Comparison of ENCODE assay signal across 26 cellular contexts in the genomic region with DNA sequence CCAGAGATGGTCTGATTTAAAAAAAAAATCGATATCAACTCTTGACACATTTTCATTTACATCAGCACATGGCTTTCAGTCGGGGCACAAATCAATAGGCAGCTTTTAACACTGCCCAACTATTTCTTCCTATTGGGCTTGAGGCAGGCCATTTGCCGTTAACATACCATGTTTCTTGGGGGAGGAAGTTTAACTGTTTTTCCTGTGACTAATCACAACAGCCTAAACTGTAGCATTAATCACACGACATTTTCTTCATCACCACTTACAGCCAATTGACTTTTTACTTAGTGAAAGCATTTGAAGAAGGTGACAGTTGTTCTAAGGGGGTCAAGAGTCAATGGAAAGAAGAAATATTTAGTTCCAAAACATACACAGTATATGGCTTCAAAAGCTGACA.
A peak's percentile ranks its signal among the peaks of the same experiment; 100 is the strongest.
DNase-seq lines count a peak whose midpoint lies in the region; TF ChIP-seq lines count a peak whose summit lies in the region.
"Had no signal": no experiment of that assay in that cellular context is flagged by ENCODE, and none has a peak within 500 bp of the region (broad histone marks: within the 10 kb centered on the region; RNA-seq: fewer than 3 reads in every experiment).

No MANE protein-coding gene starts in this region.

- H3K4me1 ChIP-seq in GM23248 (ENCODE audit: insufficient read depth), result peaks cover 10% of the 10 kb centered on the region
- H3K4me1 ChIP-seq in fibroblast of lung (ENCODE audit: control insufficient read depth, extremely low read depth, insufficient read depth, low read length), result no peaks in the 10 kb centered on the region
- H3K4me1 ChIP-seq in smooth muscle cell (ENCODE audit: low read depth), result no peaks in the 10 kb centered on the region
- H3K4me1 ChIP-seq: left ventricle myocardium inferior, neural progenitor cell, psoas muscle had no signal

- H3K9me3 ChIP-seq in GM23248 (ENCODE audit: low read depth) (no peaks in the 10 kb centered on the region), fibroblast of lung (ENCODE audit: control insufficient read depth, insufficient read depth, low read depth, low read length) (no peaks in the 10 kb centered on the region), smooth muscle cell (replicated peaks; ENCODE audit: low read depth) (no peaks in the 10 kb centered on the region)
- H3K9me3 ChIP-seq: BE2C, left ventricle myocardium inferior, MG63, psoas muscle, tibial artery had no signal

- intact Hi-C loops in cardiac septum (cut with DNase I), result no loop called here

- H3K27me3 ChIP-seq in GM23248 (replicated peaks; ENCODE audit: insufficient read depth), result no peaks in the 10 kb centered on the region
- no peaks in the 10 kb centered on the region for H3K27me3 ChIP-seq in fibroblast of lung (ENCODE audit: control insufficient read depth, insufficient read depth, low read length)
- H3K27me3 ChIP-seq in smooth muscle cell (ENCODE audit: low read depth), result no peaks in the 10 kb centered on the region
- H3K27me3 ChIP-seq: BE2C, MG63, neural progenitor cell, tibial artery had no signal

- H3K79me2 ChIP-seq in GM23248 (ENCODE audit: insufficient read depth) (no peaks in the 10 kb centered on the region), fibroblast of lung (ENCODE audit: control insufficient read depth, insufficient read depth, low read length) (no peaks in the 10 kb centered on the region), smooth muscle cell (ENCODE audit: low read depth) (no peaks in the 10 kb centered on the region)

- H3K4me3 ChIP-seq in GM23248 (no peak overlapping the region), fibroblast of lung (replicated peaks in 1 of 4; ENCODE audit: control extremely low read depth in 1 of 4, insufficient read depth in 1 of 4, low read depth in 3 of 4, low read length in 4 of 4) (no peak overlapping the region), smooth muscle cell (no peak overlapping the region)
- H3K4me3 ChIP-seq: left ventricle myocardium inferior, MG63, neural progenitor cell, psoas muscle, SK-N-MC, tibial artery had no signal

- H3K27ac ChIP-seq in GM23248, result no peak overlapping the region
- no peak overlapping the region for H3K27ac ChIP-seq in fibroblast of lung (ENCODE audit: insufficient read depth, low read length)
- no peak overlapping the region for H3K27ac ChIP-seq in smooth muscle cell (ENCODE audit: low read depth)
- H3K27ac ChIP-seq: left ventricle myocardium inferior, neural progenitor cell, psoas muscle, SK-N-MC, tibial artery had no signal

- 46 to 51% methylated on average over 4 of the region's 4 CpGs for WGBS in GM23248 (ENCODE audit: low coverage in 1 of 2, low lambda C conversion rate in 2 of 2, missing lambda C conversion rate in 2 of 2), 2 experiments
- WGBS in smooth muscle cell (ENCODE audit: low lambda C conversion rate), result 43% methylated on average over 4 of the region's 4 CpGs

- H3K36me3 ChIP-seq in GM23248 (ENCODE audit: low read depth), result no peaks in the 10 kb centered on the region
- no peaks in the 10 kb centered on the region for H3K36me3 ChIP-seq in fibroblast of lung (ENCODE audit: control insufficient read depth, insufficient read depth, low read length)
- no peaks in the 10 kb centered on the region for H3K36me3 ChIP-seq in smooth muscle cell (ENCODE audit: low read depth)
- H3K36me3 ChIP-seq: BE2C, left ventricle myocardium inferior, MG63, neural progenitor cell, tibial artery had no signal

- in situ Hi-C loops in GM23248 (cut with MboI), result no loop called here

- H3K4me2 ChIP-seq in GM23248 (ENCODE audit: unreplicated experiment) (no peak overlapping the region), fibroblast of lung (ENCODE audit: extremely low read depth, insufficient read depth, low read length) (no peak overlapping the region), smooth muscle cell (peak overlapping the region; percentile 35)
- H3K4me2 ChIP-seq: neural progenitor cell had no signal

- peak; percentile 55 for DNase-seq in GM23248
- DNase-seq in RKO (ENCODE audit: low spot score), result peak; percentile 27
- DNase-seq in fibroblast of lung (ENCODE audit: low read depth in 2 of 2), result peak; percentile 26 to 63
- DNase-seq in smooth muscle cell (lab: John Stamatoyannopoulos, UW; ENCODE audit: unreplicated experiment), result no peak
- no peak for DNase-seq in dedifferentiated amniotic fluid mesenchymal stem cell (ENCODE audit: extremely low spot score)
- no peak for DNase-seq in cardiac septum (ENCODE audit: low spot score)
- DNase-seq in midbrain (lab: John Stamatoyannopoulos, UW), result no peak
- DNase-seq: activated CD8-positive, alpha-beta memory T cell treated with anti-CD3 and anti-CD28 coated beads for 24 hours; activated naive CD4-positive, alpha-beta T cell treated with anti-CD3 and anti-CD28 coated beads for 36 hours; activated T-cell treated with anti-CD3 and anti-CD28 coated beads, Interleukin-2, amount 50 U/mL, for 4 hours; aorta; BE2C; COR-L47; DND-41; effector memory CD8-positive, alpha-beta T cell; left ventricle myocardium inferior; MG63; NCI-H1694; NCI-H774; psoas muscle; small intestine; stimulated activated CD4-positive, alpha-beta T cell treated with anti-CD3 and anti-CD28 coated beads, Interleukin-2, amount 100 ng/mL, for 48 hours; stimulated activated naive CD8-positive, alpha-beta T cell treated with anti-CD3 and anti-CD28 coated beads, Interleukin-15, Interleukin-2, amounts not matched to agents 100 U/mL and 50 U/mL, for 24 hours; tibial artery had no signal

- H4K20me1 ChIP-seq in GM23248 (ENCODE audit: insufficient read depth) (no peaks in the 10 kb centered on the region), fibroblast of lung (ENCODE audit: control insufficient read depth, extremely low read depth, insufficient read depth, low read length) (no peaks in the 10 kb centered on the region), smooth muscle cell (ENCODE audit: low read depth) (no peaks in the 10 kb centered on the region)

- H2AFZ ChIP-seq in GM23248 (peak overlapping the region; percentile 31), fibroblast of lung (ENCODE audit: low read length) (peak overlapping the region; percentile 31), smooth muscle cell (ENCODE audit: low read depth) (peak overlapping the region; percentile 73)
- H2AFZ ChIP-seq: neural progenitor cell had no signal

- H3K9ac ChIP-seq in GM23248, result no peak overlapping the region
- no peak overlapping the region for H3K9ac ChIP-seq in fibroblast of lung (ENCODE audit: insufficient read depth, low read length)
- no peak overlapping the region for H3K9ac ChIP-seq in smooth muscle cell (ENCODE audit: low read depth)
- H3K9ac ChIP-seq: neural progenitor cell had no signal

- H3K9me2 ChIP-seq in GM23248 (ENCODE audit: insufficient read depth), result no peaks in the 10 kb centered on the region

- H3F3A ChIP-seq in GM23248 (ENCODE audit: insufficient read depth), result no peaks in the 10 kb centered on the region
- H3F3A ChIP-seq in smooth muscle cell (ENCODE audit: low read depth), result no peaks in the 10 kb centered on the region

- TF ChIP-seq CTCF in fibroblast of lung (conservative IDR thresholded peaks at IDR 0.05 in 1 of 2, IDR thresholded peaks at IDR 0.05 in 1 of 2; ENCODE audit: low read depth in 1 of 2, low read length in 2 of 2) (no peak), smooth muscle cell (IDR thresholded peaks at IDR 0.05; ENCODE audit: borderline replicate concordance, insufficient read depth, poor library complexity, severe bottlenecking) (no peak)

Comparison
In these comparisons a context has a peak if more than half of its experiments do, and no peak if none do; other contexts are left out.
1. DNase-seq: peak in GM23248 (single experiment), RKO (single experiment) and fibroblast of lung (2 of 2); none in smooth muscle cell (single experiment), dedifferentiated amniotic fluid mesenchymal stem cell (single experiment), cardiac septum (single experiment) and midbrain (single experiment).
2. Peak in every context shown above with its lines, with median percentiles within 50 percentile points of each other: H2AFZ ChIP-seq.